In the genomic region with DNA sequence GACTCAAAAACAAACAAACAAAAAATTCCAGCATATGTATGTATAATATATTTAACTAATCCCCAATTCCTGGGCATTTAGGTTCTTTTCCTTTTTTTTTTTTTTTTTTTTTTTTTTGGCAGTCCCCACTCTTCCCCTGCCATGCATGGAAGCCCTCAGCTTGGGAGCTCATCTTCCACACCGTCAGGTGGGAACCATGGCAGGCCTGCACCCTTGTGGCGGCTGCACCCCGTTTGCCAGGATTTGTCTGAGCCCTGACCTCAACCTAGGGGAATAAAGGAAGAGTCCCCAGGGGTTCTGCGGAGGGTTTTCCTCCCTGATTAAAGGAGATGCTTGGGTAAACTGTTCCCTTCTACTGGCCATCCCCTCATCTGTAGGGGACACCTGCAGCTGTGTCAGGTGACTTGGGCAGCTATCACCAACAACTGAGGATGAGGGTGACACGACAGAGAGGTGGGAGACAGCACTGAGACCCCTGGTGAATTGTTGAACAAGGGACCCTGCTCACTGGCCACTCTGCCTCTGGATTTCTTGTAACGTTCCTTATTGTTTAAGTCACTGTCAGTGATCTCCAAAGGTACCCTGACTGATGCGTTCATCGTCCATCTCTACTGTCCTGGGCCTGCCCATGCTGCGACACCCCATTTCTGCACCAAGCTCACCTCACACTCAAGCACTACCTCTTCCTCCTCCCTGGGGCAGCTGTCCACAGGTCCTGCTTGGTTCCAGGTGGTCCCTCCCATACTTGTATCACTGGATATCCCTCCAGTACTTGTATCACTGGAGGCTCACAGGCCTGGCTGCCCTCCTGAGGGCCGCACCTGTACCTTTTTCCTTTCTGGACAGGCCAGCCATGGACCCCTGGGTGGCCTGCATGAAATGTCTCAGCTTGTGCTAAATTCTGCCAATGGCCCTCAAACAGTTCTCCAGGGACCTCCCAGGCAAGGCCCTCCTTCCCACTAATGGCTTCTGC, we compare ENCODE assay signal across 24 cellular contexts. TPM values are rescaled to one million over a fixed set of nuclear protein-coding genes. Genes with fewer than 3 reads are reported as not detected.
DNase-seq lines count a peak whose midpoint lies in the region; ATAC-seq lines count a peak whose summit lies in the region.
"Had no signal": no experiment of that assay in that cellular context is flagged by ENCODE, and none has a peak within 500 bp of the region (broad histone marks: within the 10 kb centered on the region; RNA-seq: fewer than 3 reads in every experiment).

No MANE protein-coding gene starts in this region.

- H3K9ac ChIP-seq in BLaER1 (no peak overlapping the region), neuronal stem cell (ENCODE audit: low read depth, low read length, poor library complexity) (no peak overlapping the region)

- H2AK5ac ChIP-seq in neuronal stem cell (ENCODE audit: low read depth, low read length) = peak overlapping the region; percentile 10

- no peak overlapping the region for H3K4me3 Mint-ChIP-seq in T-helper 2 cell treated with Interferon-gamma antibody and Interleukin-4, amounts not matched to agents 5 μg/mL and 100 μg/mL, for 36 hours
- no peak overlapping the region for H3K4me3 Mint-ChIP-seq in activated T-helper 1 cell treated with anti-CD3 and anti-CD28 coated beads, Interleukin-12 subunit alpha, Interleukin-12 subunit beta, Interleukin-2, Interleukin-4 antibody, amounts not matched to agents 30 ng/mL and 10 ng/mL and 1 ng/mL, durations not matched to agents 14 hours and 24 hours and 36 hours
- H3K4me3 Mint-ChIP-seq: CD14-positive monocyte had no signal

- intact Hi-C loops in activated T-helper 1 cell treated with anti-CD3 and anti-CD28 coated beads, Interleukin-12 subunit alpha, Interleukin-12 subunit beta, Interleukin-2, Interleukin-4 antibody, amounts not matched to agents 30 ng/mL and 10 ng/mL and 1 ng/mL, durations not matched to agents 14 hours and 24 hours and 36 hours (cut with micrococcal nuclease) = no loop called here

- H3K79me1 ChIP-seq in neuronal stem cell (ENCODE audit: low read depth, low read length) = no peaks in the 10 kb centered on the region

- no peak overlapping the region for H3K4ac ChIP-seq in neuronal stem cell (ENCODE audit: low read length)

- peak overlapping the region; percentile 75 for H3K27ac Mint-ChIP-seq in T-helper 2 cell treated with Interferon-gamma antibody and Interleukin-4, amounts not matched to agents 5 μg/mL and 100 μg/mL, for 36 hours
- H3K27ac Mint-ChIP-seq in activated T-helper 1 cell treated with anti-CD3 and anti-CD28 coated beads, Interleukin-12 subunit alpha, Interleukin-12 subunit beta, Interleukin-2, Interleukin-4 antibody, amounts not matched to agents 30 ng/mL and 10 ng/mL and 1 ng/mL, durations not matched to agents 14 hours and 24 hours and 36 hours = peak overlapping the region; percentile 56

- no peaks in the 10 kb centered on the region for H3K9me3 Mint-ChIP-seq in T-helper 2 cell treated with Interferon-gamma antibody and Interleukin-4, amounts not matched to agents 5 μg/mL and 100 μg/mL, for 36 hours
- H3K9me3 Mint-ChIP-seq in activated T-helper 1 cell treated with anti-CD3 and anti-CD28 coated beads, Interleukin-12 subunit alpha, Interleukin-12 subunit beta, Interleukin-2, Interleukin-4 antibody, amounts not matched to agents 30 ng/mL and 10 ng/mL and 1 ng/mL, durations not matched to agents 14 hours and 24 hours and 36 hours = no peaks in the 10 kb centered on the region

- H3K9me3 ChIP-seq in BLaER1 (no peaks in the 10 kb centered on the region), neuronal stem cell (replicated peaks in 1 of 2; ENCODE audit: control insufficient read depth in 2 of 2, insufficient read depth in 1 of 2, low read depth in 1 of 2, low read length in 2 of 2) (no peaks in the 10 kb centered on the region)

- peak overlapping the region; percentile 5 for H3K23ac ChIP-seq in neuronal stem cell (ENCODE audit: low read depth, low read length, poor library complexity)

- peak overlapping the region; percentile 46 for H3K4me2 ChIP-seq in BLaER1
- no peak overlapping the region for H3K4me2 ChIP-seq in neuronal stem cell (ENCODE audit: insufficient read depth, low read length, poor library complexity, severe bottlenecking)

- peaks cover 5% of the 10 kb centered on the region; the same call in 1 of the 2 replicates for H4K20me1 ChIP-seq in BLaER1

- H3K27ac ChIP-seq in BLaER1 = no peak overlapping the region
- H3K27ac ChIP-seq in neuronal stem cell (replicated peaks; ENCODE audit: low read length) = no peak overlapping the region
- H3K27ac ChIP-seq: RWPE1 had no signal

- no peak overlapping the region for H2BK5ac ChIP-seq in neuronal stem cell (ENCODE audit: low read length)

- H2BK15ac ChIP-seq in neuronal stem cell (ENCODE audit: low read length) = no peak overlapping the region

- H3K4me3 ChIP-seq in BLaER1 (no peak overlapping the region), neuronal stem cell (ENCODE audit: low read length in 2 of 2) (no peak overlapping the region)
- H3K4me3 ChIP-seq: GM12878 had no signal

- H3K14ac ChIP-seq in neuronal stem cell (ENCODE audit: low read length) = no peak overlapping the region

- H2BK120ac ChIP-seq in neuronal stem cell (ENCODE audit: low read depth, low read length) = no peak overlapping the region

- no peak overlapping the region for H2AFZ ChIP-seq in neuronal stem cell (ENCODE audit: low read length)

- H4K91ac ChIP-seq in neuronal stem cell (ENCODE audit: low read depth, low read length, poor library complexity) = no peak overlapping the region

- H3K18ac ChIP-seq in neuronal stem cell (ENCODE audit: low read length) = peak overlapping the region; percentile 52

- no CpG with 5 or more reads among the region's 10 CpGs for WGBS in neuronal stem cell (ENCODE audit: extremely low coverage in 2 of 2, insufficient read length in 2 of 2, insufficient replicate concordance in 1 of 2), 2 donors

- ATAC-seq in HG03039 (IDR thresholded peaks at IDR 0.05; ENCODE audit: unreplicated experiment) (no peak), HG03196 (IDR thresholded peaks at IDR 0.05; ENCODE audit: unreplicated experiment) (no peak)
- ATAC-seq: GM12878 had no signal

- no peak for DNase-seq in T-helper 2 cell treated with Interferon-gamma antibody and Interleukin-4, amounts not matched to agents 5 μg/mL and 100 μg/mL, for 36 hours (ENCODE audit: low spot score)
- DNase-seq in T-helper 2 cell (no peak), neuronal stem cell (ENCODE audit: low spot score) (no peak), COLO668 (lab: John Stamatoyannopoulos, UW; ENCODE audit: unreplicated experiment) (no peak)
- DNase-seq in activated T-helper 1 cell treated with anti-CD3 and anti-CD28 coated beads, Interleukin-12 subunit alpha, Interleukin-12 subunit beta, Interleukin-2, Interleukin-4 antibody, amounts not matched to agents 30 ng/mL and 10 ng/mL and 1 ng/mL, durations not matched to agents 14 hours and 24 hours and 36 hours (ENCODE audit: low spot score) = no peak
- DNase-seq: 8988T; AML-193; DMS79; Karpas-422; MV-4-11; NCI-H1694; NCI-H2081; NCI-H2171; NCI-H345; NCI-H524; NCI-H774; NK-92 treated with Interleukin-12 subunit alpha and Interleukin-12 subunit beta, amount 100 ng/mL, for 24 hours; SIG-M5 had no signal

- no peak overlapping the region for H2BK12ac ChIP-seq in neuronal stem cell (ENCODE audit: low read length)

- H3K36me3 ChIP-seq in BLaER1 = no peaks in the 10 kb centered on the region
- H3K36me3 ChIP-seq in neuronal stem cell (replicated peaks in 1 of 2; ENCODE audit: control insufficient read depth in 2 of 2, insufficient read depth in 2 of 2, low read length in 2 of 2) = no peaks in the 10 kb centered on the region

- peaks cover 14% of the 10 kb centered on the region for H3K4me1 Mint-ChIP-seq in T-helper 2 cell treated with Interferon-gamma antibody and Interleukin-4, amounts not matched to agents 5 μg/mL and 100 μg/mL, for 36 hours (ENCODE audit: low read depth)
- peaks cover 8% of the 10 kb centered on the region for H3K4me1 Mint-ChIP-seq in activated T-helper 1 cell treated with anti-CD3 and anti-CD28 coated beads, Interleukin-12 subunit alpha, Interleukin-12 subunit beta, Interleukin-2, Interleukin-4 antibody, amounts not matched to agents 30 ng/mL and 10 ng/mL and 1 ng/mL, durations not matched to agents 14 hours and 24 hours and 36 hours (ENCODE audit: low read depth)

- peaks cover 49% of the 10 kb centered on the region for H3K4me1 ChIP-seq in BLaER1
- peaks cover 0 to 3% of the 10 kb centered on the region in 2 donors for H3K4me1 ChIP-seq in neuronal stem cell (ENCODE audit: control insufficient read depth in 2 of 2, insufficient read depth in 1 of 2, low read depth in 1 of 2, low read length in 2 of 2)

- H3K36me3 Mint-ChIP-seq in T-helper 2 cell treated with Interferon-gamma antibody and Interleukin-4, amounts not matched to agents 5 μg/mL and 100 μg/mL, for 36 hours (ENCODE audit: low read depth) = peaks cover 4% of the 10 kb centered on the region
- peaks cover 5% of the 10 kb centered on the region for H3K36me3 Mint-ChIP-seq in activated T-helper 1 cell treated with anti-CD3 and anti-CD28 coated beads, Interleukin-12 subunit alpha, Interleukin-12 subunit beta, Interleukin-2, Interleukin-4 antibody, amounts not matched to agents 30 ng/mL and 10 ng/mL and 1 ng/mL, durations not matched to agents 14 hours and 24 hours and 36 hours (ENCODE audit: low read depth)
- H3K36me3 Mint-ChIP-seq: CD14-positive monocyte had no signal

- H3K27me3 ChIP-seq in BLaER1 (no peaks in the 10 kb centered on the region), neuronal stem cell (ENCODE audit: control insufficient read depth in 3 of 3, insufficient read depth in 3 of 3, low read depth in 1 of 3, low read length in 3 of 3) (peaks cover 0 to 12% (median 0%) of the 10 kb centered on the region in 3 experiments)

- H3K27me3 Mint-ChIP-seq in T-helper 2 cell treated with Interferon-gamma antibody and Interleukin-4, amounts not matched to agents 5 μg/mL and 100 μg/mL, for 36 hours (ENCODE audit: low read depth) = no peaks in the 10 kb centered on the region
- no peaks in the 10 kb centered on the region for H3K27me3 Mint-ChIP-seq in activated T-helper 1 cell treated with anti-CD3 and anti-CD28 coated beads, Interleukin-12 subunit alpha, Interleukin-12 subunit beta, Interleukin-2, Interleukin-4 antibody, amounts not matched to agents 30 ng/mL and 10 ng/mL and 1 ng/mL, durations not matched to agents 14 hours and 24 hours and 36 hours (ENCODE audit: insufficient read depth)

- no peak overlapping the region for H4K8ac ChIP-seq in neuronal stem cell (ENCODE audit: low read depth, low read length)

RNA-seq across cellular contexts. Expression of gene TMEM185B, which starts 14.5 kb away (rescaled TPM):
- 47.9 and 48.6 TPM in 2 replicates for total RNA-seq in activated T-helper 1 cell treated with anti-CD3 and anti-CD28 coated beads, Interleukin-12 subunit alpha, Interleukin-12 subunit beta, Interleukin-2, Interleukin-4 antibody, amounts not matched to agents 30 ng/mL and 10 ng/mL and 1 ng/mL, durations not matched to agents 14 hours and 24 hours and 36 hours
- polyA plus RNA-seq in neuronal stem cell (2013, experiment 1 of 2) = 14.5 TPM
- polyA plus RNA-seq in neuronal stem cell (2013, experiment 2 of 2) = 14.5 TPM

RNA-seq across cellular contexts. Expression of gene RALB, which starts 44.0 kb away (rescaled TPM):
- total RNA-seq in activated T-helper 1 cell treated with anti-CD3 and anti-CD28 coated beads, Interleukin-12 subunit alpha, Interleukin-12 subunit beta, Interleukin-2, Interleukin-4 antibody, amounts not matched to agents 30 ng/mL and 10 ng/mL and 1 ng/mL, durations not matched to agents 14 hours and 24 hours and 36 hours = 79.7 and 84.2 TPM in 2 replicates
- 43.4 TPM for polyA plus RNA-seq in neuronal stem cell (2013, experiment 1 of 2)
- 44.2 TPM for polyA plus RNA-seq in neuronal stem cell (2013, experiment 2 of 2)
